ENCODE assay signal across 9 cellular contexts in genomic region chr5:134124289-134125194, GRCh38. TPM values are rescaled to one million over a fixed set of nuclear protein-coding genes. Genes with fewer than 3 reads are reported as not detected.
A peak's percentile ranks its signal among the peaks of the same experiment; 100 is the strongest.
DNase-seq lines count a peak whose midpoint lies in the region; ATAC-seq and TF ChIP-seq lines count a peak whose summit lies in the region.
"Had no signal": no experiment of that assay in that cellular context is flagged by ENCODE, and none has a peak within 500 bp of the region (broad histone marks: within the 10 kb centered on the region; RNA-seq: fewer than 3 reads in every experiment).

No MANE protein-coding gene starts in this region.

- H2BK120ac ChIP-seq in neuronal stem cell (ENCODE audit: low read depth, low read length), result no peak overlapping the region

- H3K9ac ChIP-seq in neuronal stem cell (ENCODE audit: low read depth, low read length, poor library complexity), result no peak overlapping the region

- intact Hi-C loops in MCF 10A (cut with micrococcal nuclease), result no loop called here

- H2BK5ac ChIP-seq in neuronal stem cell (ENCODE audit: low read length), result no peak overlapping the region

- peaks cover 0 to 1% of the 10 kb centered on the region in 2 donors for H3K4me1 ChIP-seq in neuronal stem cell (ENCODE audit: control insufficient read depth in 2 of 2, insufficient read depth in 1 of 2, low read depth in 1 of 2, low read length in 2 of 2)

- no peak overlapping the region for H3K4ac ChIP-seq in neuronal stem cell (ENCODE audit: low read length)

- no peak for TF ChIP-seq CTCF in MCF 10A (IDR thresholded peaks at IDR 0.05; ENCODE audit: unreplicated experiment)

- H3K23ac ChIP-seq in neuronal stem cell (ENCODE audit: low read depth, low read length, poor library complexity), result no peak overlapping the region

- H3K4me3 ChIP-seq in neuronal stem cell (ENCODE audit: low read length in 2 of 2), result no peak overlapping the region

- H3K14ac ChIP-seq in neuronal stem cell (ENCODE audit: low read length), result no peak overlapping the region

- H2BK12ac ChIP-seq in neuronal stem cell (ENCODE audit: low read length), result no peak overlapping the region

- in situ Hi-C loops in Caki2 (cut with HindIII; ENCODE audit: low pct_unique_long_range_greater_than_20kb, low sequenced_read_pairs), result no loop called here

- H3K27me3 Mint-ChIP-seq in MCF 10A (ENCODE audit: insufficient read depth, unreplicated experiment), result no peaks in the 10 kb centered on the region
- H3K27me3 Mint-ChIP-seq: progenitor cell of endocrine pancreas had no signal

- peaks cover 18% of the 10 kb centered on the region for H3K4me1 Mint-ChIP-seq in MCF 10A (ENCODE audit: insufficient read depth, unreplicated experiment)

- H3K79me1 ChIP-seq in neuronal stem cell (ENCODE audit: low read depth, low read length), result no peaks in the 10 kb centered on the region

- H3K27ac ChIP-seq in KOPT-K1 (ENCODE audit: low read depth, low read length, poor library complexity, severe bottlenecking) (peak overlapping the region; percentile 92), neuronal stem cell (replicated peaks; ENCODE audit: low read length) (no peak overlapping the region)

- no peak overlapping the region for H2AFZ ChIP-seq in neuronal stem cell (ENCODE audit: low read length)

- peak overlapping the region; percentile 19 for H4K8ac ChIP-seq in neuronal stem cell (ENCODE audit: low read depth, low read length)

- H3K9me3 Mint-ChIP-seq in MCF 10A (ENCODE audit: unreplicated experiment), result no peaks in the 10 kb centered on the region

- no peak overlapping the region for H3K27ac Mint-ChIP-seq in MCF 10A (ENCODE audit: low read depth, unreplicated experiment)
- H3K27ac Mint-ChIP-seq: progenitor cell of endocrine pancreas had no signal

- H3K9me3 ChIP-seq in KOPT-K1 (ENCODE audit: insufficient read depth, low read length, poor library complexity, severe bottlenecking), result no peaks in the 10 kb centered on the region
- H3K9me3 ChIP-seq in neuronal stem cell (replicated peaks in 1 of 2; ENCODE audit: control insufficient read depth in 2 of 2, insufficient read depth in 1 of 2, low read depth in 1 of 2, low read length in 2 of 2), result peaks cover 0 to 1% of the 10 kb centered on the region in 2 donors

- H4K91ac ChIP-seq in neuronal stem cell (ENCODE audit: low read depth, low read length, poor library complexity), result no peak overlapping the region

- POLR2A ChIA-PET in MCF 10A (lab: Yijun Ruan, JAX), result interaction anchor here (0.8 to 1.7 kb wide), 4 partner anchors 12 to 65 kb away, joined by 3 to 8 read pairs (median 4); partner anchors contain the start of gene SKP1

- H3K36me3 Mint-ChIP-seq in MCF 10A (ENCODE audit: insufficient read depth, unreplicated experiment), result peaks cover 29% of the 10 kb centered on the region

- H3K4me2 ChIP-seq in neuronal stem cell (ENCODE audit: insufficient read depth, low read length, poor library complexity, severe bottlenecking), result no peak overlapping the region

- CTCF ChIA-PET in MCF 10A (lab: Yijun Ruan, JAX), result interaction anchor here (0.5 to 3.2 kb wide), 8 partner anchors 13 to 1401 kb away, joined by 3 to 29 read pairs (median 10); no protein-coding TSS in a partner anchor

- no CpG with 5 or more reads among the region's 10 CpGs for WGBS in neuronal stem cell (ENCODE audit: extremely low coverage in 2 of 2, insufficient read length in 2 of 2, insufficient replicate concordance in 1 of 2), 2 donors

- peak; percentile 41 for DNase-seq in Caki2 (ENCODE audit: low read depth)
- peak; percentile 76 for DNase-seq in MCF 10A (ENCODE audit: unreplicated experiment)
- DNase-seq in neuronal stem cell (ENCODE audit: low spot score), result no peak
- no peak for DNase-seq in retina
- DNase-seq in epidermal melanocyte (ENCODE audit: insufficient read length, low spot score), result no peak
- DNase-seq in NCI-H1105 (lab: John Stamatoyannopoulos, UW), result no peak

- H3K4me3 Mint-ChIP-seq in MCF 10A (ENCODE audit: unreplicated experiment), result no peak overlapping the region

- ATAC-seq in GM19467 (IDR thresholded peaks at IDR 0.05; ENCODE audit: unreplicated experiment), result no peak

- no peak overlapping the region for H2AK5ac ChIP-seq in neuronal stem cell (ENCODE audit: low read depth, low read length)

- H3K27me3 ChIP-seq in neuronal stem cell (ENCODE audit: control insufficient read depth in 3 of 3, insufficient read depth in 3 of 3, low read depth in 1 of 3, low read length in 3 of 3), result no peaks in the 10 kb centered on the region

- no peak overlapping the region for H2BK15ac ChIP-seq in neuronal stem cell (ENCODE audit: low read length)

- no peak overlapping the region for H3K18ac ChIP-seq in neuronal stem cell (ENCODE audit: low read length)

- no TSS peak for BruUV-seq in MCF 10A (replicated peaks; lab: Mats Ljungman, UMichigan)

- H3K36me3 ChIP-seq in KOPT-K1 (ENCODE audit: insufficient read depth, low read length) (peaks cover 100% of the 10 kb centered on the region), neuronal stem cell (replicated peaks in 1 of 2; ENCODE audit: control insufficient read depth in 2 of 2, insufficient read depth in 2 of 2, low read length in 2 of 2) (peaks cover 12% of the 10 kb centered on the region in 2 donors)

RNA-seq across cellular contexts. Expression of gene TCF7, which starts 10.1 kb away (rescaled TPM):
- 1.1 and 2.5 TPM in 2 replicates for total RNA-seq in Caki2 (2014; rRNA removed; shearing (Covaris generic); ENCODE audit: low replicate concordance)
- 0.29 and 0.42 TPM in 2 replicates for total RNA-seq in MCF 10A (2022)
- 4.1 TPM for polyA plus RNA-seq in neuronal stem cell (2013, experiment 1 of 2)
- polyA plus RNA-seq in neuronal stem cell (2013, experiment 2 of 2), result 4.2 TPM

RNA-seq across cellular contexts. Expression of gene SKP1, which starts 52.2 kb away (rescaled TPM):
- total RNA-seq in Caki2 (2014; rRNA removed; shearing (Covaris generic); ENCODE audit: low replicate concordance), result 616 and 685 TPM in 2 replicates
- total RNA-seq in MCF 10A (2022), result 415 and 488 TPM in 2 replicates
- polyA plus RNA-seq in neuronal stem cell (2013, experiment 1 of 2), result 609 TPM
- polyA plus RNA-seq in neuronal stem cell (2013, experiment 2 of 2), result 615 TPM

Comparison
In these comparisons a context has a peak if more than half of its experiments do, and no peak if none do; other contexts are left out.
1. DNase-seq: peak in Caki2 (single experiment) and MCF 10A (single experiment); none in neuronal stem cell (single experiment), retina (single experiment), epidermal melanocyte (single experiment) and NCI-H1105 (single experiment).